Comparison of ENCODE assay signal across 9 cellular contexts in the genomic region with DNA sequence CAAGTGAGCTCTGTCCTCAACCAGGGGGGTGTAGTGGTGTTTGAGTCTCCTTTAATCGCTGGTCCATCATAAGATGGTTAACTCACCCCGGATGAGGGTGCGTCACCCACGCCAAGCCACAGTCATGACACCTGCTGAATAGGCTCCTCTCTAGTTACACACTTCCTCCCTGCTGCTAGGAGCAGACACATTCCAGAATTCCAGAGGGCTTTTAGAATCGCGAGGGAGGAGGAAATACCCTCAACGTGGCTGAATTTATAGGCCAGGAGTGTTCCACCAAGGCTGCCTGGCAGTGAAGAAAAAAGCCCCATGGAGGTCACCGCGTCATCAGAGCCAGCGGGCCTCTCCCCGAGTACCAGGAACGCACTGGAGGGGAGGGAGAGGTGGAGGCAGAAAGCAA. TPM values are rescaled to one million over a fixed set of nuclear protein-coding genes. Genes with fewer than 3 reads are reported as not detected.
DNase-seq lines count a peak whose midpoint lies in the region; ATAC-seq and TF ChIP-seq lines count a peak whose summit lies in the region.
"Had no signal": no experiment of that assay in that cellular context is flagged by ENCODE, and none has a peak within 500 bp of the region (broad histone marks: within the 10 kb centered on the region; RNA-seq: fewer than 3 reads in every experiment).

No MANE protein-coding gene starts in this region.

- ATAC-seq in GM18505 (IDR thresholded peaks at IDR 0.05; ENCODE audit: unreplicated experiment) = no peak

- DNase-seq in stimulated activated CD4-positive, alpha-beta T cell treated with anti-CD3 and anti-CD28 coated beads, Interleukin-15, amount 100 ng/mL, for 24 hours = peak; percentile 60
- DNase-seq in stimulated activated CD4-positive, alpha-beta T cell treated with anti-CD3 and anti-CD28 coated beads, Interleukin-2, amount 100 ng/mL, for 48 hours = no peak
- DNase-seq in adipocyte (ENCODE audit: low read depth) (no peak), mesenchymal stem cell (peak; percentile 68), vagina (ENCODE audit: extremely low spot score in 2 of 2) (no peak), NCI-H2171 treated with DMSO at 0.1 percent for 48 hours (lab: John Stamatoyannopoulos, UW) (no peak), GM13976 (ENCODE audit: low spot score) (no peak)

- TF ChIP-seq CTCF in vagina (IDR thresholded peaks at IDR 0.05) (no peak), GM13976 (IDR thresholded peaks at IDR 0.05; ENCODE audit: borderline replicate concordance, control extremely low read depth, extremely low read depth, insufficient read depth, missing control alignments) (no peak)

- no peak overlapping the region for H4K91ac ChIP-seq in mesenchymal stem cell (ENCODE audit: low read length)

- no peak for TF ChIP-seq POLR2A in vagina (IDR thresholded peaks at IDR 0.05)
- TF ChIP-seq POLR2A in GM18505 (IDR thresholded peaks at IDR 0.05; ENCODE audit: borderline replicate concordance, extremely low read depth, insufficient read depth, insufficient read length) = no peak

- no peak overlapping the region for H3K9ac ChIP-seq in adipocyte (ENCODE audit: low read length)
- peak overlapping the region; percentile 62 for H3K9ac ChIP-seq in mesenchymal stem cell (ENCODE audit: low read length)

- H2BK12ac ChIP-seq in mesenchymal stem cell (ENCODE audit: low read length in 2 of 2) = peak overlapping the region in 1 of 2 experiments; percentile 23

- H3K4me1 ChIP-seq in adipocyte (ENCODE audit: control insufficient read depth, insufficient read depth, low read length) (peaks cover 30% of the 10 kb centered on the region), mesenchymal stem cell (ENCODE audit: control insufficient read depth, insufficient read depth, low read depth, low read length) (peaks cover 22% of the 10 kb centered on the region), vagina (peaks cover 57% of the 10 kb centered on the region)

- peaks cover 13% of the 10 kb centered on the region for H3K79me1 ChIP-seq in mesenchymal stem cell (replicated peaks; ENCODE audit: low read length, poor library complexity, severe bottlenecking)

- H2BK5ac ChIP-seq in mesenchymal stem cell (ENCODE audit: low read depth, low read length, poor library complexity, severe bottlenecking) = no peak overlapping the region

- no peak overlapping the region for H2AFZ ChIP-seq in mesenchymal stem cell (ENCODE audit: low read depth, low read length)

- no peak overlapping the region for H3K23ac ChIP-seq in mesenchymal stem cell (ENCODE audit: low read length in 2 of 2)

- H2BK120ac ChIP-seq in mesenchymal stem cell (ENCODE audit: low read depth, low read length) = no peak overlapping the region

- H3K4me3 ChIP-seq in adipocyte (ENCODE audit: low read length) = peak overlapping the region; percentile 93
- H3K4me3 ChIP-seq in mesenchymal stem cell (ENCODE audit: insufficient read depth in 1 of 2, low read depth in 1 of 2, low read length in 2 of 2) = peak overlapping the region in 1 of 2 experiments; percentile 89
- peak overlapping the region in 1 of 2 donors; percentile 15 for H3K4me3 ChIP-seq in vagina
- H3K4me3 ChIP-seq: prostate gland had no signal

- H3K9me3 ChIP-seq in adipocyte (ENCODE audit: control insufficient read depth, low read length) (no peaks in the 10 kb centered on the region), mesenchymal stem cell (ENCODE audit: control insufficient read depth, low read length) (no peaks in the 10 kb centered on the region), vagina (no peaks in the 10 kb centered on the region)
- H3K9me3 ChIP-seq: prostate gland had no signal

- H4K8ac ChIP-seq in mesenchymal stem cell (ENCODE audit: low read length) = no peak overlapping the region

- H3K27ac ChIP-seq in mesenchymal stem cell (ENCODE audit: low read length, poor library complexity, severe bottlenecking) (peak overlapping the region; percentile 77), vagina (peak overlapping the region; percentile 53)
- H3K27ac ChIP-seq: prostate gland had no signal

- in situ Hi-C loops in GM13976 (cut with MboI; ENCODE audit: low sequenced_read_pairs, unreplicated experiment) = no loop called here

- peak overlapping the region; percentile 74 for H2AK5ac ChIP-seq in mesenchymal stem cell (ENCODE audit: low read length, severe bottlenecking)

- intact Hi-C loops in vagina (cut with DNase I) = no loop called here

- H3K27me3 ChIP-seq in adipocyte (replicated peaks; ENCODE audit: control insufficient read depth, insufficient read depth, low read length) (no peaks in the 10 kb centered on the region), mesenchymal stem cell (ENCODE audit: control insufficient read depth in 1 of 2, insufficient read depth in 1 of 2, low read length in 2 of 2) (no peaks in the 10 kb centered on the region), vagina (no peaks in the 10 kb centered on the region)

- WGBS in mesenchymal stem cell = 34% methylated on average over 12 of the region's 12 CpGs

- H3K4me2 ChIP-seq in mesenchymal stem cell (ENCODE audit: low read length, poor library complexity, severe bottlenecking) = peak overlapping the region; percentile 21

- H3K4ac ChIP-seq in mesenchymal stem cell (ENCODE audit: low read depth in 1 of 2, low read length in 2 of 2) = peak overlapping the region in 1 of 2 experiments; percentile 7

- no peak overlapping the region for H3K14ac ChIP-seq in mesenchymal stem cell (ENCODE audit: low read length in 2 of 2)

- H2BK15ac ChIP-seq in mesenchymal stem cell (ENCODE audit: low read depth, poor library complexity, severe bottlenecking) = no peak overlapping the region

- H3K36me3 ChIP-seq in adipocyte (ENCODE audit: control insufficient read depth, insufficient read depth, low read length, severe bottlenecking) (peaks cover 75% of the 10 kb centered on the region), mesenchymal stem cell (ENCODE audit: control insufficient read depth in 1 of 2, insufficient read depth in 2 of 2, low read depth in 1 of 2, low read length in 2 of 2) (peaks cover 12 to 74% of the 10 kb centered on the region in 2 experiments), vagina (peaks cover 0 to 12% of the 10 kb centered on the region in 2 donors)
- H3K36me3 ChIP-seq: prostate gland had no signal

- H3K18ac ChIP-seq in mesenchymal stem cell (ENCODE audit: low read depth in 1 of 2, low read length in 2 of 2) = no peak overlapping the region

RNA-seq across cellular contexts. Expression of a gene that starts 5.1 kb away (rescaled TPM):
- 137 TPM for polyA plus RNA-seq in mesenchymal stem cell (2013, experiment 1 of 2)
- polyA plus RNA-seq in mesenchymal stem cell (2013, experiment 2 of 2) = 143 TPM
- 63.3 TPM for total RNA-seq in vagina

Comparison
In these comparisons a context has a peak if more than half of its experiments do, and no peak if none do; other contexts are left out.
1. DNase-seq: peak in stimulated activated CD4-positive, alpha-beta T cell treated with anti-CD3 and anti-CD28 coated beads, Interleukin-15, amount 100 ng/mL, for 24 hours (single experiment) and mesenchymal stem cell (single experiment); none in stimulated activated CD4-positive, alpha-beta T cell treated with anti-CD3 and anti-CD28 coated beads, Interleukin-2, amount 100 ng/mL, for 48 hours (0 of 2), adipocyte (single experiment), vagina (0 of 2), NCI-H2171 treated with DMSO at 0.1 percent for 48 hours (single experiment) and GM13976 (single experiment).